2 cellular contexts compared by ENCODE assay signal in genomic region chr12:8702159-8702558, GRCh38.
A peak's percentile ranks its signal among the peaks of the same experiment; 100 is the strongest.
TF ChIP-seq lines count a peak whose summit lies in the region.

No MANE protein-coding gene starts in this region.

TF ChIP-seq in IMR-90, 13 proteins besides CTCF, POLR2A, EP300 and RAD21:
- no peak for TF ChIP-seq MAZ (IDR thresholded peaks at IDR 0.05; ENCODE audit: borderline replicate concordance, low read depth, low read length)
- peak; percentile 59 for TF ChIP-seq MAFK (IDR thresholded peaks at IDR 0.05; ENCODE audit: low read depth, low read length)

TF ChIP-seq in K562, 482 proteins besides CTCF, POLR2A, EP300 and RAD21:
- no peak for TF ChIP-seq ELF4 (CRISPR knock-in tag; IDR thresholded peaks at IDR 0.05)
- peak; percentile 69 for TF ChIP-seq ZNF316 (IDR thresholded peaks at IDR 0.05)
- peak; percentile 42; the same call in 1 of the 2 replicates for TF ChIP-seq C11orf30 (IDR thresholded peaks at IDR 0.05; ENCODE audit: low read depth)
- no peak for TF ChIP-seq ETS2 (tag; IDR thresholded peaks at IDR 0.05; ENCODE audit: borderline replicate concordance, poor library complexity, severe bottlenecking)
- TF ChIP-seq NUFIP1 (IDR thresholded peaks at IDR 0.05; ENCODE audit: partially characterized antibody) = no peak
